In the genomic region with DNA sequence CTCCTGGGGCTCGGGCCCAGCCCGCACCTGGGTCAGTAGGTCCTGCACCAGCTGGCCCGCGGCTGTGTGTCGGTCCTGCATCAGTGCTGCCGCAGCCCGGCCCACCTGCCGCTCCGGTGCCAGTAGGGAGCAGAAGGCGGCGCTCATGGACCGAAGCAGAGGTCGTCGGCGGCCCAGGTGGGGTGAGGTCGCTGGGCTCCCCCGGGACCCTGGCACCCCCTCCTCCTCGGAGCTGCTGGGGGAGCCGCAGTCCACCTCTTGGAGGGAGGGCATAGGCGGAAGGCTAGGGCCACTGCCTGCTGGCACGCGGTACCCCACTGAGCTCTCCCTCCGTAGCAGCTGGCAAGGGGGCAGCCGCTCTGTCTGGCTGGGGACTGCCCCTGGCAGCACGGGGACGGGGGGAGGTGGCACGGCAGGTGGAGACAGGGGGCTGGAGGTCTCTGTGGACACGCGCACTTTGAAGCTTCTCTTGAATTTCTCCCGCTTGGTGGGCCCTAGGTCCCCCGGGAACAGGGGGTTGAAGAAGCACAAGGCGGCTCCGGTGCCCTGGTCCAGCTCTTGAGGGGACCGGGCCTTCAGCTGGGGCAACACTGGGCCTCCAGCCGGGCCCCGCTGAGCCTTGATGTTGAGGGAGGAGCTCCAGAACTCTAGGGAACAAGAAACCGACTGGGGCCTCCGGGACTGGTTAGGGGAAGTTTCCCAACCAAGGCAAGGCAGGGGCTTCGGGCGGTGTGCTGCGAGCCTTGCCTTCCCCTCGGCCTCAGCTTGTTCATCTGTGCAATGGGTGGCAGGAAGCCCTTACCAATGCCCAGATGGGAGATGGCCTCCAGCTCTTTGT, we compare ENCODE assay signal across 1 cellular context.
TF ChIP-seq lines count a peak whose summit lies in the region.

No MANE protein-coding gene starts in this region.

TF ChIP-seq in HCT116, 20 proteins besides CTCF, POLR2A, EP300 and RAD21 (continued from another document):
- TF ChIP-seq, protein P1, sequence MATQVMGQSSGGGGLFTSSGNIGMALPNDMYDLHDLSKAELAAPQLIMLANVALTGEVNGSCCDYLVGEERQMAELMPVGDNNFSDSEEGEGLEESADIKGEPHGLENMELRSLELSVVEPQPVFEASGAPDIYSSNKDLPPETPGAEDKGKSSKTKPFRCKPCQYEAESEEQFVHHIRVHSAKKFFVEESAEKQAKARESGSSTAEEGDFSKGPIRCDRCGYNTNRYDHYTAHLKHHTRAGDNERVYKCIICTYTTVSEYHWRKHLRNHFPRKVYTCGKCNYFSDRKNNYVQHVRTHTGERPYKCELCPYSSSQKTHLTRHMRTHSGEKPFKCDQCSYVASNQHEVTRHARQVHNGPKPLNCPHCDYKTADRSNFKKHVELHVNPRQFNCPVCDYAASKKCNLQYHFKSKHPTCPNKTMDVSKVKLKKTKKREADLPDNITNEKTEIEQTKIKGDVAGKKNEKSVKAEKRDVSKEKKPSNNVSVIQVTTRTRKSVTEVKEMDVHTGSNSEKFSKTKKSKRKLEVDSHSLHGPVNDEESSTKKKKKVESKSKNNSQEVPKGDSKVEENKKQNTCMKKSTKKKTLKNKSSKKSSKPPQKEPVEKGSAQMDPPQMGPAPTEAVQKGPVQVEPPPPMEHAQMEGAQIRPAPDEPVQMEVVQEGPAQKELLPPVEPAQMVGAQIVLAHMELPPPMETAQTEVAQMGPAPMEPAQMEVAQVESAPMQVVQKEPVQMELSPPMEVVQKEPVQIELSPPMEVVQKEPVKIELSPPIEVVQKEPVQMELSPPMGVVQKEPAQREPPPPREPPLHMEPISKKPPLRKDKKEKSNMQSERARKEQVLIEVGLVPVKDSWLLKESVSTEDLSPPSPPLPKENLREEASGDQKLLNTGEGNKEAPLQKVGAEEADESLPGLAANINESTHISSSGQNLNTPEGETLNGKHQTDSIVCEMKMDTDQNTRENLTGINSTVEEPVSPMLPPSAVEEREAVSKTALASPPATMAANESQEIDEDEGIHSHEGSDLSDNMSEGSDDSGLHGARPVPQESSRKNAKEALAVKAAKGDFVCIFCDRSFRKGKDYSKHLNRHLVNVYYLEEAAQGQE (IDR thresholded peaks at IDR 0.05; ENCODE audit: low read depth), result no peak
- no peak for TF ChIP-seq ZNF274 (IDR thresholded peaks at IDR 0.05; ENCODE audit: low read depth, low read length)
- no peak for TF ChIP-seq TCF7L2 (IDR thresholded peaks at IDR 0.05; ENCODE audit: borderline replicate concordance, extremely low read depth, insufficient read depth, insufficient read length)
- TF ChIP-seq YY1 (IDR thresholded peaks at IDR 0.05; ENCODE audit: extremely low read depth, insufficient replicate concordance, low read depth, low read length), result no peak
- TF ChIP-seq ELF1 (IDR thresholded peaks at IDR 0.05; ENCODE audit: borderline replicate concordance, low read depth), result no peak
- TF ChIP-seq CEBPB (IDR thresholded peaks at IDR 0.05; ENCODE audit: low read depth), result no peak
- TF ChIP-seq EGR1 (IDR thresholded peaks at IDR 0.05; ENCODE audit: low read depth), result no peak
TF ChIP-seq in HCT116: peak in this region for 0.
